In the genomic region with DNA sequence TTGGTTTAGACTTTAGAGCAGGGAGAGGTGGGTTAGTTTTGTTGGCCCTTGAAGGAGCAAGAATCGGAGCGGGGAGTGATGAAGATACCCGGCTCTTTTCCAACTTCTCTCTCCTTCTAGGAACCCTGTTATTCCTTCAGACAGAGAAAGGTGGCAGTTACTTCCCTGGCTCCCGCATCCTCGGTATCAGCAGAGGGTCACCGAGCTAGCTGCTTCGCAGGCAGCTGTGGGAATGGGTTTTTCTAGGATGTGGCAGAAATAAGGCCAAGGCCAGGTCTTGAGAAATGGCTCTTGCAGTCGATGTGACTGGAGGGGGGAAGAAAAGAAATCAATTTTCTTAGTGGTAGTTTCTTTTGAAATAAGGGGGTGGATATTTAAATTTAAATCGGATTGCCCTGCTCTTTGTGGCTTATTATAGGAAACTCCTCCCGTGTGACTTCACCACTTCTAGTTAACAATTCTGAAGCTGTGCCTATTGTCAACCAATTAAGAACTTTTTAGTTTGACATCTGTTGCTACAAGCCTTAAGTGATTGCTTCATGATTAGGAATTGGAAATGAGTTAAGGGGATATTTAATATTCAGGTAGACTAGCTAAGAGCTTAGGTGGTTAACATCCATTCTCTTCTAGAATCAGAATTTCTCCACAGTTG, we compare ENCODE assay signal across 1 cellular context.
TF ChIP-seq lines count a peak whose summit lies in the region.

No MANE protein-coding gene starts in this region.

TF ChIP-seq in H1, 55 proteins besides CTCF, POLR2A, EP300 and RAD21:
- 0 out of 2 replicates have a peak, but pooled peaks have one; percentile 14 for TF ChIP-seq SUZ12 (IDR thresholded peaks at IDR 0.05; ENCODE audit: low read length)
- TF ChIP-seq SIN3A (conservative IDR thresholded peaks at IDR 0.05 in 1 of 2, IDR thresholded peaks at IDR 0.05 in 1 of 2; ENCODE audit: low read depth in 1 of 2, low read length in 2 of 2), result no peak
